Comparison of ENCODE assay signal across 29 cellular contexts in the genomic region with DNA sequence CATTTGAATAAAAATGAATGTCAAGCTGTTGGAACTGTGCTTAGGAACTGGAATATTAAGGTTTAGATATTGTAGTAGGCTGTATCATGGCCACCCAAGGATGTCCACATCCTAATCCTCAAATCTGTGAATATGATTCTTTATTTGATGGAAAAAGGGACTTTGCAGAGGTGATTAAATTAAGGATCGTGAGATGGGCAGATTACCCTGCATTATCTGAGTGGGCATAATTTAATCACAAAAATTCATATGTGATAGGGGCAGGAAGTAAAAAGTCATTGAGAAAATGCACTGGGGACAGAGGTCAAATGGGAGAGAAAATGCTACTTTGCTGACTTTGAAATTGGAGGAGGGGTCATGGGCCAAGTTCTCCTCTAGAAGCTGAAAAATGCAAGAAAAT.
"Had no signal": no experiment of that assay in that cellular context is flagged by ENCODE, and none has a peak within 500 bp of the region (broad histone marks: within the 10 kb centered on the region; RNA-seq: fewer than 3 reads in every experiment).

No MANE protein-coding gene starts in this region.

- FAIRE-seq: endometrium, endothelial cell of umbilical vein, frontal cortex had no signal

- H3K9me3 ChIP-seq: adrenal gland, colonic mucosa had no signal

- H3K4me1 ChIP-seq: adrenal gland, body of pancreas, colonic mucosa had no signal

- H3K36me3 ChIP-seq: adrenal gland, colonic mucosa, WERI-Rb-1 had no signal

- DNase-seq: activated B cell treated with CpG ODN at 0.5 μM for 24 hours; activated CD4-positive, alpha-beta T cell treated with anti-CD3 and anti-CD28 coated beads for 48 hours; activated CD4-positive, alpha-beta T cell treated with anti-CD3 and anti-CD28 coated beads, Interleukin-2, amount 50 U/mL, for 1 hour; activated CD4-positive, alpha-beta T cell treated with anti-CD3 and anti-CD28 coated beads, Interleukin-2, amount 50 U/mL, for 48 hours; activated CD8-positive, alpha-beta memory T cell treated with anti-CD3 and anti-CD28 coated beads for 24 hours; activated CD8-positive, alpha-beta T cell treated with anti-CD3 and anti-CD28 coated beads for 36 hours; activated effector memory CD4-positive, alpha-beta T cell treated with anti-CD3 and anti-CD28 coated beads, Interleukin-2, amount 50 U/mL, for 16 hours; activated naive CD4-positive, alpha-beta T cell treated with anti-CD3 and anti-CD28 coated beads for 36 hours; activated naive CD8-positive, alpha-beta T cell treated with anti-CD3 and anti-CD28 coated beads for 36 hours; activated naive CD8-positive, alpha-beta T cell treated with anti-CD3 and anti-CD28 coated beads, Interleukin-2, amount 50 U/mL, for 24 hours; activated T-cell treated with anti-CD3 and anti-CD28 coated beads, Interleukin-2, amount 50 U/mL, for 4 hours; adrenal gland; amygdala; aorta; body of pancreas; caudate nucleus; colonic mucosa; effector CD8-positive, alpha-beta T cell; foreskin fibroblast; head of caudate nucleus; T-helper 17 cell; T1000; WERI-Rb-1 had no signal

- H3K27ac ChIP-seq: adrenal gland, body of pancreas, colonic mucosa, epithelial cell of prostate, WERI-Rb-1 had no signal

- ATAC-seq: activated CD4-positive, CD25-positive, alpha-beta regulatory T cell treated with anti-CD3 and anti-CD28 coated beads, Interleukin-2, amount 50 U/mL, for 24 hours; activated CD8-positive, alpha-beta T cell treated with anti-CD3 and anti-CD28 coated beads for 36 hours; activated naive CD8-positive, alpha-beta T cell treated with anti-CD3 and anti-CD28 coated beads, Interleukin-2, amount 50 U/mL, for 24 hours; activated T-cell treated with anti-CD3 and anti-CD28 coated beads, Interleukin-2, amount 50 U/mL, for 4 hours; body of pancreas; esophagus mucosa; T-helper 17 cell had no signal

- H3K27me3 ChIP-seq: adrenal gland, body of pancreas, colonic mucosa had no signal

- H3K4me3 ChIP-seq: adrenal gland, body of pancreas, colonic mucosa had no signal
